ENCODE assay signal across 12 cellular contexts in genomic region chr20:17634666-17635319, GRCh38. TPM values are rescaled to one million over a fixed set of nuclear protein-coding genes. Genes with fewer than 3 reads are reported as not detected.
DNase-seq lines count a peak whose midpoint lies in the region; ATAC-seq and TF ChIP-seq lines count a peak whose summit lies in the region.
"Had no signal": no experiment of that assay in that cellular context is flagged by ENCODE, and none has a peak within 500 bp of the region (broad histone marks: within the 10 kb centered on the region; RNA-seq: fewer than 3 reads in every experiment).

No MANE protein-coding gene starts in this region.

- DNase-seq in adipocyte (ENCODE audit: low read depth) (no peak), left ventricle myocardium inferior (no peak), omental fat pad (ENCODE audit: low spot score) (no peak), upper lobe of right lung (no peak), Caco-2 (no peak), mesenteric fat pad (ENCODE audit: low spot score) (no peak)
- no peak for DNase-seq in CD8-positive, alpha-beta memory T cell
- DNase-seq: effector CD4-positive, alpha-beta T cell; stimulated activated CD4-positive, alpha-beta T cell treated with anti-CD3 and anti-CD28 coated beads, Interleukin-12 subunit alpha, Interleukin-12 subunit beta, amount 100 ng/mL, for 4 hours had no signal

- no peaks in the 10 kb centered on the region for H3K9me3 Mint-ChIP-seq in Caco-2 (ENCODE audit: unreplicated experiment)
- H3K9me3 Mint-ChIP-seq in CD8-positive, alpha-beta memory T cell, result no peaks in the 10 kb centered on the region

- peaks cover 99% of the 10 kb centered on the region for H3K36me3 Mint-ChIP-seq in Caco-2 (ENCODE audit: insufficient read depth, unreplicated experiment)
- peaks cover 0 to 72% (median 7%) of the 10 kb centered on the region in 3 donors for H3K36me3 Mint-ChIP-seq in CD8-positive, alpha-beta memory T cell

- peak overlapping the region; percentile 2 for H3K9ac ChIP-seq in adipocyte (ENCODE audit: low read length)
- H3K9ac ChIP-seq: KMS-11 had no signal

- H3K4me3 Mint-ChIP-seq in Caco-2 (ENCODE audit: unreplicated experiment), result no peak overlapping the region
- H3K4me3 Mint-ChIP-seq in CD8-positive, alpha-beta memory T cell, result no peak overlapping the region

- BruUV-seq in Caco-2 (replicated peaks; lab: Mats Ljungman, UMichigan), result no TSS peak

- peak overlapping the region; percentile 63 for H3K27ac ChIP-seq in left ventricle myocardium inferior (replicated peaks)
- peak overlapping the region; percentile 58 for H3K27ac ChIP-seq in upper lobe of right lung
- no peak overlapping the region for H3K27ac ChIP-seq in CD8-positive, alpha-beta memory T cell (ENCODE audit: low read depth, low read length)
- H3K27ac ChIP-seq: KMS-11 had no signal

- no peaks in the 10 kb centered on the region for H3K27me3 Mint-ChIP-seq in Caco-2 (ENCODE audit: insufficient read depth, unreplicated experiment)
- no peaks in the 10 kb centered on the region for H3K27me3 Mint-ChIP-seq in CD8-positive, alpha-beta memory T cell

- intact Hi-C loops in left ventricle myocardium inferior (cut with micrococcal nuclease) (no loop called here), upper lobe of right lung (cut with DNase I) (no loop called here), Caco-2 (cut with micrococcal nuclease; ENCODE audit: unreplicated experiment) (no loop called here)

- no peak for TF ChIP-seq CTCF in left ventricle myocardium inferior (IDR thresholded peaks at IDR 0.05; ENCODE audit: borderline replicate concordance)
- TF ChIP-seq CTCF in omental fat pad (IDR thresholded peaks at IDR 0.05), result no peak
- TF ChIP-seq CTCF in upper lobe of right lung (IDR thresholded peaks at IDR 0.05), result no peak
- TF ChIP-seq CTCF in Caco-2 (IDR thresholded peaks at IDR 0.05; ENCODE audit: insufficient read depth in 1 of 2, low read depth in 1 of 2, low read length in 1 of 2, severe bottlenecking in 1 of 2, unreplicated experiment in 1 of 2), result no peak

- H3K36me3 ChIP-seq in adipocyte (ENCODE audit: control insufficient read depth, insufficient read depth, low read length, severe bottlenecking) (peaks cover 80% of the 10 kb centered on the region), left ventricle myocardium inferior (peaks cover 84% of the 10 kb centered on the region), upper lobe of right lung (peaks cover 97% of the 10 kb centered on the region), Caco-2 (ENCODE audit: control insufficient read depth, insufficient read depth, low read length) (peaks cover 26% of the 10 kb centered on the region)
- H3K36me3 ChIP-seq in CD8-positive, alpha-beta memory T cell (ENCODE audit: insufficient read depth, low read length), result no peaks in the 10 kb centered on the region

- peak; percentile 38 for ATAC-seq in omental fat pad (ENCODE audit: low FRiP score)
- ATAC-seq in upper lobe of right lung, result peak; percentile 74
- ATAC-seq in GM18517 (IDR thresholded peaks at IDR 0.05; ENCODE audit: unreplicated experiment), result no peak
- ATAC-seq: HCT116 had no signal

- no peak overlapping the region for H3K27ac Mint-ChIP-seq in Caco-2 (ENCODE audit: unreplicated experiment)
- H3K27ac Mint-ChIP-seq in CD8-positive, alpha-beta memory T cell, result peak overlapping the region in 1 of 8 donors; percentile 29

- H3K4me3 ChIP-seq in adipocyte (ENCODE audit: low read length) (no peak overlapping the region), left ventricle myocardium inferior (no peak overlapping the region), upper lobe of right lung (no peak overlapping the region), Caco-2 (ENCODE audit: low read depth, low read length) (no peak overlapping the region)
- H3K4me3 ChIP-seq in CD8-positive, alpha-beta memory T cell (ENCODE audit: low read length), result no peak overlapping the region

- POLR2A ChIA-PET in Caco-2 (lab: Charles Lee), result no interaction called here
- POLR2A ChIA-PET in CD8-positive, alpha-beta memory T cell (lab: Charles Lee), result no interaction called here

- CTCF ChIA-PET in Caco-2 (lab: Charles Lee), result no interaction called here
- CTCF ChIA-PET in CD8-positive, alpha-beta memory T cell (lab: Charles Lee), result no interaction called here

- H3K27me3 ChIP-seq in adipocyte (replicated peaks; ENCODE audit: control insufficient read depth, insufficient read depth, low read length) (no peaks in the 10 kb centered on the region), left ventricle myocardium inferior (ENCODE audit: low read depth) (no peaks in the 10 kb centered on the region), upper lobe of right lung (no peaks in the 10 kb centered on the region), Caco-2 (replicated peaks; ENCODE audit: control insufficient read depth, insufficient read depth, low read length) (no peaks in the 10 kb centered on the region)
- H3K27me3 ChIP-seq in CD8-positive, alpha-beta memory T cell (ENCODE audit: insufficient read depth, low read length, poor library complexity, severe bottlenecking), result no peaks in the 10 kb centered on the region

- H3K4me1 ChIP-seq in adipocyte (ENCODE audit: control insufficient read depth, insufficient read depth, low read length) (peaks cover 38% of the 10 kb centered on the region), left ventricle myocardium inferior (peaks cover 53% of the 10 kb centered on the region), upper lobe of right lung (peaks cover 27% of the 10 kb centered on the region), Caco-2 (no peaks in the 10 kb centered on the region)
- H3K4me1 ChIP-seq in CD8-positive, alpha-beta memory T cell (ENCODE audit: insufficient read depth, low read length), result no peaks in the 10 kb centered on the region

- H3K9me3 ChIP-seq in adipocyte (ENCODE audit: control insufficient read depth, low read length) (no peaks in the 10 kb centered on the region), left ventricle myocardium inferior (replicated peaks) (no peaks in the 10 kb centered on the region), upper lobe of right lung (no peaks in the 10 kb centered on the region), Caco-2 (no peaks in the 10 kb centered on the region)
- H3K9me3 ChIP-seq in CD8-positive, alpha-beta memory T cell (ENCODE audit: low read length), result no peaks in the 10 kb centered on the region

- H3K4me1 Mint-ChIP-seq in Caco-2 (ENCODE audit: low read depth, unreplicated experiment), result peaks cover 5% of the 10 kb centered on the region
- H3K4me1 Mint-ChIP-seq in CD8-positive, alpha-beta memory T cell, result no peaks in the 10 kb centered on the region

RNA-seq across cellular contexts. Expression of gene RRBP1, which starts 47.2 kb away (rescaled TPM):
- total RNA-seq in left ventricle myocardium inferior (31.3 TPM), omental fat pad (100 to 1,000 TPM in 1 of 4 donors, 10 to 100 TPM in 3; 67.9 to 142 (median 87.2) TPM), upper lobe of right lung (166 TPM), Caco-2 (2022) (665 and 758 TPM in 2 replicates), mesenteric fat pad (170 TPM)
- 10 to 100 TPM; 22.8 to 25.3 TPM for total RNA-seq in CD8-positive, alpha-beta memory T cell
- 17.4 TPM for polyA plus RNA-seq in CD8-positive, alpha-beta memory T cell
